ENCODE assay signal across 31 cellular contexts in genomic region chr11:17638311-17638710, GRCh38.
"Had no signal": no experiment of that assay in that cellular context is flagged by ENCODE, and none has a peak within 500 bp of the region (broad histone marks: within the 10 kb centered on the region; RNA-seq: fewer than 3 reads in every experiment).

No MANE protein-coding gene starts in this region.

- H3K36me3 Mint-ChIP-seq: activated naive CD8-positive, alpha-beta T cell had no signal

- H3K4me1 ChIP-seq: gastrocnemius medialis, heart left ventricle had no signal

- H3K36me3 ChIP-seq: brain microvascular endothelial cell, gastrocnemius medialis, heart left ventricle, WERI-Rb-1 had no signal

- H3K4me3 Mint-ChIP-seq: activated B cell treated with CpG ODN at 0.5 μM for 24 hours; activated CD4-positive, alpha-beta memory T cell treated with anti-CD3 and anti-CD28 coated beads, Interleukin-2, amount 10 ng/mL, durations not matched to agents 7 days and 5 days; activated naive CD8-positive, alpha-beta T cell; activated T-cell treated with anti-CD3 and anti-CD28 coated beads, Interleukin-2, amount 50 U/mL, for 24 hours; activated T-helper 17 cell treated with anti-CD3 and anti-CD28 coated beads, Interleukin-2, amount 50 U/mL, for 72 hours; central memory CD8-positive, alpha-beta T cell; effector memory CD8-positive, alpha-beta T cell; T-helper 17 cell; T-helper 2 cell treated with Interferon-gamma antibody and Interleukin-4, amounts not matched to agents 5 μg/mL and 100 μg/mL, for 36 hours had no signal

- H3K27ac Mint-ChIP-seq: activated B cell treated with CpG ODN at 0.5 μM for 24 hours; activated CD4-positive, alpha-beta memory T cell treated with anti-CD3 and anti-CD28 coated beads, Interleukin-2, amount 10 ng/mL, durations not matched to agents 7 days and 5 days; activated naive CD8-positive, alpha-beta T cell; activated T-cell treated with anti-CD3 and anti-CD28 coated beads, Interleukin-2, amount 50 U/mL, for 24 hours; activated T-helper 17 cell treated with anti-CD3 and anti-CD28 coated beads, Interleukin-2, amount 50 U/mL, for 72 hours; effector memory CD8-positive, alpha-beta T cell; T-helper 17 cell; T-helper 2 cell treated with Interferon-gamma antibody and Interleukin-4, amounts not matched to agents 5 μg/mL and 100 μg/mL, for 36 hours had no signal

- H3K27ac ChIP-seq: brain microvascular endothelial cell, epithelial cell of prostate, gastrocnemius medialis, heart left ventricle, WERI-Rb-1 had no signal

- H3K27me3 ChIP-seq: brain microvascular endothelial cell, gastrocnemius medialis, heart left ventricle had no signal

- H3K27me3 Mint-ChIP-seq: activated CD4-positive, alpha-beta memory T cell treated with anti-CD3 and anti-CD28 coated beads, Interleukin-2, amount 10 ng/mL, durations not matched to agents 7 days and 5 days; activated naive CD8-positive, alpha-beta T cell; activated T-cell treated with anti-CD3 and anti-CD28 coated beads, Interleukin-2, amount 50 U/mL, for 24 hours had no signal

- H3K4me1 Mint-ChIP-seq: activated B cell treated with CpG ODN at 0.5 μM for 24 hours; activated CD4-positive, alpha-beta memory T cell treated with anti-CD3 and anti-CD28 coated beads, Interleukin-2, amount 10 ng/mL, durations not matched to agents 7 days and 5 days; activated T-helper 17 cell treated with anti-CD3 and anti-CD28 coated beads, Interleukin-2, amount 50 U/mL, for 72 hours; central memory CD8-positive, alpha-beta T cell; T-helper 17 cell had no signal

- ATAC-seq: activated CD4-positive, CD25-positive, alpha-beta regulatory T cell treated with anti-CD3 and anti-CD28 coated beads, Interleukin-2, amount 50 U/mL, for 24 hours; activated T-helper 17 cell treated with anti-CD3 and anti-CD28 coated beads, Interleukin-2, amount 50 U/mL, for 72 hours; effector memory CD8-positive, alpha-beta T cell; gastrocnemius medialis; heart left ventricle; T-helper 17 cell had no signal

- DNase-seq: activated B cell treated with CpG ODN at 0.5 μM for 24 hours; activated CD4-positive, alpha-beta memory T cell treated with anti-CD3 and anti-CD28 coated beads, Interleukin-2, amount 10 ng/mL, durations not matched to agents 7 days and 5 days; activated CD4-positive, alpha-beta T cell treated with anti-CD3 and anti-CD28 coated beads for 48 hours; activated CD8-positive, alpha-beta memory T cell treated with anti-CD3 and anti-CD28 coated beads, Interleukin-2, amount 50 U/mL, for 48 hours; activated effector memory CD4-positive, alpha-beta T cell treated with Interleukin-2 at 50 U/mL for 16 hours; activated gamma-delta T cell treated with Interleukin-2 at 50 U/mL for 16 hours; activated naive CD4-positive, alpha-beta T cell treated with anti-CD3 and anti-CD28 coated beads, Interleukin-2, amount 50 U/mL, for 16 hours; activated naive CD4-positive, alpha-beta T cell treated with Interleukin-2 at 50 U/mL for 16 hours; activated T-cell treated with anti-CD3 and anti-CD28 coated beads for 4 hours; activated T-cell treated with anti-CD3 and anti-CD28 coated beads, Interleukin-2, amount 50 U/mL, for 24 hours; amniotic stem cell; anterior cingulate cortex; brain microvascular endothelial cell; cortex of kidney; dermis blood vessel endothelial cell; effector CD4-positive, alpha-beta T cell; effector memory CD8-positive, alpha-beta T cell; foreskin fibroblast; gastrocnemius medialis; glutamatergic neuron; heart left ventricle; T-helper 1 cell; T-helper 17 cell; T1000; WERI-Rb-1 had no signal

- H3K9me3 Mint-ChIP-seq: activated B cell treated with CpG ODN at 0.5 μM for 24 hours; activated CD4-positive, alpha-beta memory T cell treated with anti-CD3 and anti-CD28 coated beads, Interleukin-2, amount 10 ng/mL, durations not matched to agents 7 days and 5 days; activated T-cell treated with anti-CD3 and anti-CD28 coated beads, Interleukin-2, amount 50 U/mL, for 24 hours; activated T-helper 17 cell treated with anti-CD3 and anti-CD28 coated beads, Interleukin-2, amount 50 U/mL, for 72 hours; central memory CD8-positive, alpha-beta T cell; effector memory CD8-positive, alpha-beta T cell; T-helper 2 cell treated with Interferon-gamma antibody and Interleukin-4, amounts not matched to agents 5 μg/mL and 100 μg/mL, for 36 hours had no signal

- H3K4me3 ChIP-seq: gastrocnemius medialis, heart left ventricle had no signal
